Comparison of ENCODE assay signal across 8 cellular contexts in the genomic region with DNA sequence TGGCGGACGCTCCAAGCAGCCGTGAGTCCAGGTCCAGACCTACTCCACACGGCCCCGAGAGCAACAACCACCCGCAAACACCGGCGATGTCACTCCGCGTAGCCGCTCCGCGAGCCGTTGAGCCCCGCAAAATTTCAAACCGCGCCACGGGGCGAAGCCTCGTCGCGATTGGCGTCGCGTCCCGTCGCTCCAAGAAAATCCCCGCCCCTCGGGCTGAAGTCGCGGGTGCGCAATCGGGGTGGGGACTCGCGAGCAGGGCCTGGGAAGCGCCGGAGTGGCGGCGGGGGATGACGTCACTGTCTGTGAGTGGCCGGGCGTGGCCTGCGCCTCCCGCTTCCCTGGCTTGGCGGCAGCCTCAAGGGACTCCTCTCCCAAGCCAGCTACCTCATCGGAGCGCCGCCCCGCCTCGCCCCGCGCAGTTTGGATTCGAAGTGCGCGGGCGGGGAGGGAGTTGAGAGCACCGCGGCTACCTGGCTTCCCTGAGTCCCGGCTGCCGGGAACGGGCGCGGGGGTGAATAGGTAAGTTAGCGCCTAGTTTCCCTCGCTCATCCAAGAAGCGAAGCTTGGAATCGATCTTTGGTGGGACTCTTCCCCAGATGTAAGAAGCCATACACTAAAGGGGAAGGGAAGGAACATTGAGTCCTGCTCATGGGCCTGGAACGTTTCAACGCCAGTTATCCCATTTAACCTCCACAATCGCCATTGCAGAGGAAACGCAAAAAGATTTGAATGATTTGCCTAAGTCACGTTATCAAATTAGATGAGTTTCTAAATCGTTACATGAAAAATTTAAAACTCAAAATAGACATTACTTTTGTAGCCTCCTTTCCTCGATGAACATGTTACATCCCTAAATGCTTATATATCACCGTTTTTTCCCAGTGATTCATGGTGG. TPM values are rescaled to one million over a fixed set of nuclear protein-coding genes. Genes with fewer than 3 reads are reported as not detected.
A peak's percentile ranks its signal among the peaks of the same experiment; 100 is the strongest.
DNase-seq lines count a peak whose midpoint lies in the region; ATAC-seq and TF ChIP-seq lines count a peak whose summit lies in the region.

Gene PRC1, minus strand, starts transcription at position 119 of the 895 bp plus-strand sequence. Its CDS starts 118 bp downstream, at position 1.

- TF ChIP-seq CTCF in HFFc6 (IDR thresholded peaks at IDR 0.05), result no peak
- TF ChIP-seq CTCF in NB4 (IDR thresholded peaks at IDR 0.05; ENCODE audit: low read depth, low read length), result no peak
- TF ChIP-seq CTCF in gastroesophageal sphincter (IDR thresholded peaks at IDR 0.05), result no peak
- no peak for TF ChIP-seq CTCF in suprapubic skin (IDR thresholded peaks at IDR 0.05)

- TF ChIP-seq EP300 in gastroesophageal sphincter (IDR thresholded peaks at IDR 0.05), result no peak
- TF ChIP-seq EP300 in suprapubic skin (IDR thresholded peaks at IDR 0.05), result peak; percentile 31

- ATAC-seq in gastroesophageal sphincter, result peak; percentile 100

- peaks cover 2% of the 10 kb centered on the region for H3K27me3 Mint-ChIP-seq in HFFc6 (ENCODE audit: insufficient read depth)
- H3K27me3 Mint-ChIP-seq in activated naive CD4-positive, alpha-beta T cell treated with anti-CD3 and anti-CD28 coated beads, Interleukin-2, amount 10 ng/mL, durations not matched to agents 7 days and 5 days, result peaks cover 3% of the 10 kb centered on the region

- H3K27ac Mint-ChIP-seq in HFFc6, result peak within 1 kb of the TSS; percentile 100
- peak within 1 kb of the TSS; percentile 99 for H3K27ac Mint-ChIP-seq in activated naive CD4-positive, alpha-beta T cell treated with anti-CD3 and anti-CD28 coated beads, Interleukin-2, amount 10 ng/mL, durations not matched to agents 7 days and 5 days

- H3K9me3 Mint-ChIP-seq in HFFc6, result no peaks in the 10 kb centered on the region
- H3K9me3 Mint-ChIP-seq in activated naive CD4-positive, alpha-beta T cell treated with anti-CD3 and anti-CD28 coated beads, Interleukin-2, amount 10 ng/mL, durations not matched to agents 7 days and 5 days, result no peaks in the 10 kb centered on the region

- H3K4me3 ChIP-seq in NB4 (ENCODE audit: low read depth, low read length), result peak within 1 kb of the TSS; percentile 80
- H3K4me3 ChIP-seq in SK-N-MC, result peak within 1 kb of the TSS; percentile 100
- peak within 1 kb of the TSS; percentile 52 to 94 for H3K4me3 ChIP-seq in gastroesophageal sphincter
- H3K4me3 ChIP-seq in suprapubic skin, result peak within 1 kb of the TSS; percentile 100

- H3K36me3 ChIP-seq in SK-N-MC (ENCODE audit: insufficient read depth, low read length), result peaks cover 25% of the 10 kb centered on the region
- H3K36me3 ChIP-seq in gastroesophageal sphincter, result peaks cover 0 to 26% of the 10 kb centered on the region in 2 donors
- peaks cover 23% of the 10 kb centered on the region for H3K36me3 ChIP-seq in suprapubic skin

- H3K9me3 ChIP-seq in SK-N-MC (ENCODE audit: low read depth, low read length) (no peaks in the 10 kb centered on the region), gastroesophageal sphincter (no peaks in the 10 kb centered on the region), suprapubic skin (no peaks in the 10 kb centered on the region)

- peaks cover 19% of the 10 kb centered on the region for H3K36me3 Mint-ChIP-seq in HFFc6 (ENCODE audit: low read depth)
- peaks cover 38% of the 10 kb centered on the region for H3K36me3 Mint-ChIP-seq in activated naive CD4-positive, alpha-beta T cell treated with anti-CD3 and anti-CD28 coated beads, Interleukin-2, amount 10 ng/mL, durations not matched to agents 7 days and 5 days

- H3K4me1 ChIP-seq in gastroesophageal sphincter (peaks cover 0 to 21% (median 0%) of the 10 kb centered on the region in 3 donors), suprapubic skin (peaks cover 23% of the 10 kb centered on the region)

- H3K4me1 Mint-ChIP-seq in HFFc6 (ENCODE audit: low read depth), result peaks cover 30% of the 10 kb centered on the region
- peaks cover 47% of the 10 kb centered on the region for H3K4me1 Mint-ChIP-seq in activated naive CD4-positive, alpha-beta T cell treated with anti-CD3 and anti-CD28 coated beads, Interleukin-2, amount 10 ng/mL, durations not matched to agents 7 days and 5 days

- CTCF ChIA-PET in activated naive CD4-positive, alpha-beta T cell treated with anti-CD3 and anti-CD28 coated beads, Interleukin-2, amount 10 ng/mL, durations not matched to agents 7 days and 5 days (lab: Charles Lee), result no interaction called here

- H3K4me3 Mint-ChIP-seq in HFFc6, result peak within 1 kb of the TSS; percentile 98
- peak within 1 kb of the TSS; percentile 100 for H3K4me3 Mint-ChIP-seq in activated naive CD4-positive, alpha-beta T cell treated with anti-CD3 and anti-CD28 coated beads, Interleukin-2, amount 10 ng/mL, durations not matched to agents 7 days and 5 days

- TF ChIP-seq POLR2A in NB4 (IDR thresholded peaks at IDR 0.05; ENCODE audit: extremely low read depth, insufficient read length), result peak; percentile 87
- TF ChIP-seq POLR2A in gastroesophageal sphincter (IDR thresholded peaks at IDR 0.05), result peak; percentile 56 to 68
- peak in 1 of 2 donors; percentile 82 for TF ChIP-seq POLR2A in suprapubic skin (IDR thresholded peaks at IDR 0.05)

- no peaks in the 10 kb centered on the region for H3K27me3 ChIP-seq in gastroesophageal sphincter
- H3K27me3 ChIP-seq in suprapubic skin, result no peaks in the 10 kb centered on the region

- 0 to 1% methylated on average over 12 to 22 of the region's 75 CpGs for WGBS in gastroesophageal sphincter (ENCODE audit: low coverage in 1 of 2), 2 donors
- WGBS in suprapubic skin, result under 1% methylated on average over 37 of the region's 75 CpGs

- DNase-seq in GM04503 (ENCODE audit: low read depth) (peak; percentile 66), HFFc6 (peak; percentile 98), NB4 (ENCODE audit: low read depth) (peak; percentile 99), SK-N-MC (ENCODE audit: low read depth, low spot score) (peak; percentile 79), non-pigmented ciliary epithelial cell (ENCODE audit: low read depth) (peak; percentile 76), suprapubic skin (ENCODE audit: low spot score in 2 of 2) (peak; percentile 98)
- peak; percentile 99 for DNase-seq in activated naive CD4-positive, alpha-beta T cell treated with anti-CD3 and anti-CD28 coated beads, Interleukin-2, amount 10 ng/mL, durations not matched to agents 7 days and 5 days

- peak within 1 kb of the TSS; percentile 99 for H3K9ac ChIP-seq in SK-N-MC (ENCODE audit: insufficient read length)

- H3K27ac ChIP-seq in SK-N-MC (peak within 1 kb of the TSS; percentile 93), gastroesophageal sphincter (peak within 1 kb of the TSS; percentile 82 to 92 (median 88)), suprapubic skin (peak within 1 kb of the TSS; percentile 82)

RNA-seq across cellular contexts. Expression of gene PRC1, which starts in this region (rescaled TPM):
- total RNA-seq in HFFc6 (2021; fragmentation: NEBNext Ultra II Directional; extraction: Animal tissue kit (Norgen Biotek cat#: 25700)), result 100 to 1,000 TPM in 5 of 6 experiments, 10 to 100 TPM in 1; 85.5 to 210 (median 189) TPM
- total RNA-seq in gastroesophageal sphincter, result 10 to 100 TPM in 1 of 4 donors, 1 to 10 TPM in 3; 2.2 to 12.7 (median 4.5) TPM
- 10 to 100 TPM; 17.6 to 41.2 (median 34.6) TPM for total RNA-seq in suprapubic skin

Comparison
In these comparisons a context has a peak if more than half of its experiments do, and no peak if none do; other contexts are left out.
1. Peak in every context shown above with its lines: DNase-seq, ATAC-seq, H3K4me3 ChIP-seq and H3K27ac ChIP-seq.